In the genomic region with DNA sequence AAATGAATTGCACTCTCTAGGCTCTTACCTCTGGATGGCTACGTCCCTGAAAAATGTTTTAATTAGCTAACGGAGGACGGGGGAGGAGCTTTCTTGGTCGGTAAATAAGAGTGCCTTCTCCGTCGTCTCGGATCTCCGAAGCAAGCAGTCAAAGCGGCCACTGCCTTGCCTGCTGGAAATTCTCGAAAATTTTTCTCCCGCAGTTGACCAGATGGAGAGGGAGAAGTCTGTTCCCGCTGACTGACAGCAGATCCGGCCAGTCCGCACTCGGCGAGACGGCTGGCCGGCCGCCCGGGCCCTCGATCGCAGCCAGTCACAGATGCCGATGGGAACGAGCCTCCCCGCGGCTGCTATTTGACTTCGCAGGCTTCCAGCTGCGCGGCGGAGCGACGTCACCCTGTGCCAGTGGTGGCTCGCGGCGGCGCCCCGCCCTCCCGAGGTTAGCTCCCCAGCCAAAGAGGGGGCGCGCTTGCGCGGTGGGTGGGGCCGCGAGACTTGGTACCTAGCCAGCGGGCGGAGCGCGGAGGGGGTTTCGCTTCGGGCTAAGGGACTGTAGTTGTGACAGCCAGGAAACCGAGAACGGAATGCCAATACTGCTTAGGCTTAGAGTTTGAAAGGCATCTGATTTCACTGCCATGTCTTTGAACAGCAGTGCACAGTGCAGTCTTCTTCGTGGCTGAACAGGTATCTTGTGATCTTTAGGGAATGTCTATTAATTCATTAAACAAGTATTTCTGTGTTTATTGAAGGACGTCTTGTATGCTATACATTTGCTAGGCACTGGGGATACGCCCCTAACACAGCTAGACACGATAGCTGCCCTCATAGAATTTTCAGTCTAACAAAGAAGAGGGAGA, we compare ENCODE assay signal across 8 cellular contexts. TPM values are rescaled to one million over a fixed set of nuclear protein-coding genes. Genes with fewer than 3 reads are reported as not detected.
A peak's percentile ranks its signal among the peaks of the same experiment; 100 is the strongest.
DNase-seq lines count a peak whose midpoint lies in the region; ATAC-seq and TF ChIP-seq lines count a peak whose summit lies in the region.

A gene (minus strand): TSS at position 184 of the 857 bp plus-strand sequence. CDS start 5,978 bp downstream, outside the sequence.

- H4K20me1 ChIP-seq in SK-N-SH (ENCODE audit: insufficient read depth) = no peaks in the 10 kb centered on the region

- no peak for TF ChIP-seq RAD21 in SK-N-SH (IDR thresholded peaks at IDR 0.05; ENCODE audit: low read length)

- peak within 1 kb of the TSS; percentile 93 to 94 for H3K27ac ChIP-seq in SK-N-SH (ENCODE audit: low read depth in 2 of 2, low read length in 1 of 2)

- peaks cover 0 to 6% of the 10 kb centered on the region in 2 experiments; a peak in 1 of 4 replicates for H3K4me1 ChIP-seq in SK-N-SH (ENCODE audit: control insufficient read depth in 1 of 2, insufficient read depth in 2 of 2, low read depth in 1 of 2, low read length in 1 of 2)

- POLR2A ChIA-PET in SK-N-SH (lab: Yijun Ruan, JAX) = interaction anchor here (0.7 to 1.1 kb wide), 2 partner anchors 49 to 239 kb away, joined by 3 to 4 read pairs; a partner anchor contains a TSS

- H3K4me2 ChIP-seq in SK-N-SH = peak within 1 kb of the TSS; percentile 92

- TF ChIP-seq EP300 in SK-N-SH (IDR thresholded peaks at IDR 0.05; ENCODE audit: borderline replicate concordance in 1 of 2, low read depth in 1 of 2, low read length in 1 of 2) = 0 out of 4 replicates have a peak, but pooled peaks of 1 of the 2 experiments have one; percentile 5

- peak within 1 kb of the TSS; percentile 100 for H2AFZ ChIP-seq in SK-N-SH (ENCODE audit: low read depth)

- no peaks in the 10 kb centered on the region for H3K9me2 ChIP-seq in SK-N-SH

- H3K27me3 ChIP-seq in GM06990 (replicated peaks; ENCODE audit: control insufficient read depth, insufficient read depth, low read length) = no peaks in the 10 kb centered on the region
- H3K27me3 ChIP-seq in SK-N-SH (ENCODE audit: insufficient read depth) = no peaks in the 10 kb centered on the region

- CTCF ChIA-PET in SK-N-SH (lab: Yijun Ruan, JAX) = interaction anchor here (0.7 to 1.8 kb wide), 6 partner anchors 16 to 231 kb away, joined by 3 to 6 read pairs (median 4); no protein-coding TSS in a partner anchor

- H3K9me3 ChIP-seq in SK-N-SH = no peaks in the 10 kb centered on the region

- H3F3A ChIP-seq in SK-N-SH (replicated peaks; ENCODE audit: insufficient read depth) = peaks cover 12% of the 10 kb centered on the region

- 2% methylated on average over 21 of the region's 56 CpGs for WGBS in SK-N-SH (ENCODE audit: low lambda C conversion rate)

- TF ChIP-seq CTCF in GM06990 (IDR thresholded peaks at IDR 0.05; ENCODE audit: insufficient read depth, low read length, poor library complexity, severe bottlenecking) (peak; percentile 4), SK-N-SH (IDR thresholded peaks at IDR 0.05) (no peak)

- peak; percentile 86 for ATAC-seq in HG02571 (IDR thresholded peaks at IDR 0.05; ENCODE audit: unreplicated experiment)

- peak within 1 kb of the TSS; percentile 98 for H3K4me3 ChIP-seq in GM06990 (replicated peaks; ENCODE audit: low read depth, low read length)
- H3K4me3 ChIP-seq in SK-N-SH (ENCODE audit: low read depth in 2 of 2, low read length in 1 of 2) = peak within 1 kb of the TSS; percentile 71 to 74

- peak within 1 kb of the TSS; percentile 68; the same call in 1 of the 2 replicates for H3K9ac ChIP-seq in SK-N-SH

- no peaks in the 10 kb centered on the region for H3K79me2 ChIP-seq in SK-N-SH (ENCODE audit: insufficient read depth)

- DNase-seq in GM06990 (ENCODE audit: extremely low read depth, insufficient read length) (peak; percentile 100), NCI-H1048 (lab: John Stamatoyannopoulos, UW) (peak; percentile 94), SK-N-SH (peak; percentile 95), germinal center (ENCODE audit: low spot score) (peak; percentile 93), non-pigmented ciliary epithelial cell (ENCODE audit: low read depth) (peak; percentile 93), superior temporal gyrus (ENCODE audit: extremely low spot score) (peak; percentile 99)
- peak; percentile 99 for DNase-seq in activated naive CD4-positive, alpha-beta T cell treated with anti-CD3 and anti-CD28 coated beads, Interleukin-2, amount 50 U/mL, for 16 hours

- H3K36me3 ChIP-seq in GM06990 (ENCODE audit: control insufficient read depth, insufficient read depth, low read length) (no peaks in the 10 kb centered on the region), SK-N-SH (replicated peaks in 1 of 2; ENCODE audit: control insufficient read depth in 1 of 2, insufficient read depth in 2 of 2, low read length in 1 of 2) (no peaks in the 10 kb centered on the region)

TF ChIP-seq in SK-N-SH, 30 proteins besides CTCF, POLR2A, EP300 and RAD21:
- TF ChIP-seq YY1 (IDR thresholded peaks at IDR 0.05; ENCODE audit: low read depth) (no peak), GABPA (IDR thresholded peaks at IDR 0.05; ENCODE audit: low read depth) (no peak), CHD2 (IDR thresholded peaks at IDR 0.05; ENCODE audit: low read length, partially characterized antibody) (peak; percentile 80), NFIC (IDR thresholded peaks at IDR 0.05; ENCODE audit: borderline replicate concordance) (peak; percentile 88), TCF12 (IDR thresholded peaks at IDR 0.05) (0 out of 2 replicates have a peak, but pooled peaks have one; percentile 42), MXI1 (IDR thresholded peaks at IDR 0.05; ENCODE audit: low read depth, low read length) (peak; percentile 50), RCOR1 (IDR thresholded peaks at IDR 0.05; ENCODE audit: low read length) (peak; percentile 53; the same call in 1 of the 2 replicates), NRF1 (IDR thresholded peaks at IDR 0.05; ENCODE audit: low read depth, low read length) (peak; percentile 76), SIN3A (IDR thresholded peaks at IDR 0.05; ENCODE audit: borderline replicate concordance, low read depth, low read length) (peak; percentile 47; the same call in 1 of the 2 replicates), EZH2phosphoT487 (IDR thresholded peaks at IDR 0.05; ENCODE audit: borderline replicate concordance, low read depth) (no peak)
- TF ChIP-seq, protein P1, sequence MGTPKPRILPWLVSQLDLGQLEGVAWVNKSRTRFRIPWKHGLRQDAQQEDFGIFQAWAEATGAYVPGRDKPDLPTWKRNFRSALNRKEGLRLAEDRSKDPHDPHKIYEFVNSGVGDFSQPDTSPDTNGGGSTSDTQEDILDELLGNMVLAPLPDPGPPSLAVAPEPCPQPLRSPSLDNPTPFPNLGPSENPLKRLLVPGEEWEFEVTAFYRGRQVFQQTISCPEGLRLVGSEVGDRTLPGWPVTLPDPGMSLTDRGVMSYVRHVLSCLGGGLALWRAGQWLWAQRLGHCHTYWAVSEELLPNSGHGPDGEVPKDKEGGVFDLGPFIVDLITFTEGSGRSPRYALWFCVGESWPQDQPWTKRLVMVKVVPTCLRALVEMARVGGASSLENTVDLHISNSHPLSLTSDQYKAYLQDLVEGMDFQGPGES (IDR thresholded peaks at IDR 0.05; ENCODE audit: low read depth, low read length) = peak; percentile 65
- TF ChIP-seq, protein P2, sequence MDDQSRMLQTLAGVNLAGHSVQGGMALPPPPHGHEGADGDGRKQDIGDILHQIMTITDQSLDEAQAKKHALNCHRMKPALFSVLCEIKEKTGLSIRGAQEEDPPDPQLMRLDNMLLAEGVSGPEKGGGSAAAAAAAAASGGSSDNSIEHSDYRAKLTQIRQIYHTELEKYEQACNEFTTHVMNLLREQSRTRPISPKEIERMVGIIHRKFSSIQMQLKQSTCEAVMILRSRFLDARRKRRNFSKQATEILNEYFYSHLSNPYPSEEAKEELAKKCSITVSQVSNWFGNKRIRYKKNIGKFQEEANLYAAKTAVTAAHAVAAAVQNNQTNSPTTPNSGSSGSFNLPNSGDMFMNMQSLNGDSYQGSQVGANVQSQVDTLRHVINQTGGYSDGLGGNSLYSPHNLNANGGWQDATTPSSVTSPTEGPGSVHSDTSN (IDR thresholded peaks at IDR 0.05) = peak; percentile 99

RNA-seq across cellular contexts. Expression of the gene that starts here (rescaled TPM):
- 2.5 and 3.6 TPM in 2 replicates for polyA plus RNA-seq in SK-N-SH (2012; rRNA removed)
- 3.4 and 3.6 TPM in 2 replicates for polyA plus RNA-seq in SK-N-SH (2012; cell fraction: cytosol; rRNA removed)
- polyA plus RNA-seq in SK-N-SH (2012; cell fraction: nucleus; rRNA removed) = 5.7 and 9.7 TPM in 2 replicates

Comparison
In these comparisons a context has a peak if more than half of its experiments do, and no peak if none do; other contexts are left out.
1. Peak in every context shown above with its lines: DNase-seq, ATAC-seq, H3K4me3 ChIP-seq and H3K27ac ChIP-seq.